ENCODE assay signal across 8 cellular contexts in genomic region chr6:88982720-88983119, GRCh38. TPM values are rescaled to one million over a fixed set of nuclear protein-coding genes. Genes with fewer than 3 reads are reported as not detected.
A peak's percentile ranks its signal among the peaks of the same experiment; 100 is the strongest.
DNase-seq lines count a peak whose midpoint lies in the region; ATAC-seq and TF ChIP-seq lines count a peak whose summit lies in the region.

No MANE protein-coding gene starts in this region.

- H3K4me3 ChIP-seq in HL-60 (replicated peaks; ENCODE audit: insufficient read depth, low read length) (no peak overlapping the region), ascending aorta (peak overlapping the region; percentile 15 to 33), right atrium auricular region (no peak overlapping the region), gastrocnemius medialis (no peak overlapping the region)

- intact Hi-C loops in ascending aorta (cut with DNase I) (loop anchor here (1.0 to 5.0 kb wide), 6 partner anchors 54 to 390 kb away; partner anchors contain the start of gene SRSF12), gastrocnemius medialis (cut with DNase I; ENCODE audit: low total_unique reads) (loop anchor here (1.0 to 10.0 kb wide), 8 partner anchors 42 to 652 kb away; partner anchors contain the start of genes ANKRD6 and LYRM2)

- no peak for TF ChIP-seq POLR2A in gastrocnemius medialis (IDR thresholded peaks at IDR 0.05)

- in situ Hi-C loops in gastrocnemius medialis (cut with MboI; ENCODE audit: low sequenced_read_pairs in 4 of 4), result loop anchor here (5.0 to 25.0 kb wide), 7 partner anchors 112 to 655 kb away; partner anchors contain the start of genes UBE2J1 (in 2 of the 4), LYRM2 (in 1 of the 4) and SRSF12 (in 1 of the 4)

- H3K4me1 ChIP-seq in ascending aorta, result peaks cover 4 to 7% of the 10 kb centered on the region in 2 donors
- peaks cover 0 to 7% of the 10 kb centered on the region in 2 donors for H3K4me1 ChIP-seq in right atrium auricular region
- peaks cover 7 to 10% of the 10 kb centered on the region in 2 donors for H3K4me1 ChIP-seq in gastrocnemius medialis

- H3K27ac ChIP-seq in HL-60 (replicated peaks), result peak overlapping the region; percentile 42
- H3K27ac ChIP-seq in ascending aorta, result no peak overlapping the region
- H3K27ac ChIP-seq in right atrium auricular region, result no peak overlapping the region
- peak overlapping the region; percentile 49 to 63 (median 53) for H3K27ac ChIP-seq in gastrocnemius medialis

- peak; percentile 100 for ATAC-seq in gastrocnemius medialis
- no peak for ATAC-seq in HG03469 (IDR thresholded peaks at IDR 0.05; ENCODE audit: unreplicated experiment)

- H3K36me3 ChIP-seq in ascending aorta (no peaks in the 10 kb centered on the region), right atrium auricular region (no peaks in the 10 kb centered on the region), gastrocnemius medialis (no peaks in the 10 kb centered on the region)

- DNase-seq in A172 (ENCODE audit: low spot score) (peak; percentile 64), GF-D8 (lab: John Stamatoyannopoulos, UW) (peak; percentile 23), HL-60 (ENCODE audit: low read depth in 1 of 2, low spot score in 1 of 2) (peak in 1 of 2 experiments; percentile 37), NCI-H774 (lab: John Stamatoyannopoulos, UW) (peak; percentile 81), ascending aorta (ENCODE audit: low spot score in 2 of 2) (peak; percentile 43 to 91), right atrium auricular region (ENCODE audit: low spot score) (peak; percentile 77), gastrocnemius medialis (peak; percentile 69 to 83)

- peak; percentile 53 for TF ChIP-seq CTCF in HL-60 (IDR thresholded peaks at IDR 0.05; ENCODE audit: insufficient read depth, low read length)
- TF ChIP-seq CTCF in ascending aorta (IDR thresholded peaks at IDR 0.05), result peak; percentile 53 to 74 (median 64)
- TF ChIP-seq CTCF in right atrium auricular region (IDR thresholded peaks at IDR 0.05), result peak; percentile 53 to 81
- peak; percentile 68 to 84 (median 72) for TF ChIP-seq CTCF in gastrocnemius medialis (IDR thresholded peaks at IDR 0.05 in 4 of 5, conservative IDR thresholded peaks at IDR 0.05 in 1 of 5)

- H3K27me3 ChIP-seq in HL-60 (ENCODE audit: insufficient read depth, poor library complexity, severe bottlenecking), result no peaks in the 10 kb centered on the region
- no peaks in the 10 kb centered on the region for H3K27me3 ChIP-seq in ascending aorta
- no peaks in the 10 kb centered on the region for H3K27me3 ChIP-seq in right atrium auricular region
- no peaks in the 10 kb centered on the region for H3K27me3 ChIP-seq in gastrocnemius medialis

- H3K9me3 ChIP-seq in ascending aorta, result no peaks in the 10 kb centered on the region
- H3K9me3 ChIP-seq in right atrium auricular region, result no peaks in the 10 kb centered on the region
- no peaks in the 10 kb centered on the region for H3K9me3 ChIP-seq in gastrocnemius medialis

RNA-seq across cellular contexts. Expression of gene RNGTT, which starts 19.3 kb away (rescaled TPM):
- 27.8 and 33.7 TPM in 2 replicates for total RNA-seq in A172 (2014; rRNA removed; shearing (Covaris generic))
- total RNA-seq in ascending aorta (13.4 TPM), right atrium auricular region (10 to 100 TPM in 1 of 2 donors, 1 to 10 TPM in 1; 7.5 to 11.3 TPM), gastrocnemius medialis (10 to 100 TPM in 1 of 4 donors, 1 to 10 TPM in 3; 4.9 to 11.3 (median 8.2) TPM)

Comparison
In these comparisons a context has a peak if more than half of its experiments do, and no peak if none do; other contexts are left out.
1. H3K27ac ChIP-seq: peak in HL-60 (single experiment) and gastrocnemius medialis (4 of 4); none in ascending aorta (0 of 2) and right atrium auricular region (0 of 2).
2. H3K4me3 ChIP-seq: peak in ascending aorta (2 of 2); none in HL-60 (single experiment), right atrium auricular region (0 of 2) and gastrocnemius medialis (0 of 4).
3. Peak in every context shown above with its lines, with median percentiles within 50 percentile points of each other: CTCF ChIP-seq.